18 cellular contexts compared by ENCODE assay signal in the genomic region with DNA sequence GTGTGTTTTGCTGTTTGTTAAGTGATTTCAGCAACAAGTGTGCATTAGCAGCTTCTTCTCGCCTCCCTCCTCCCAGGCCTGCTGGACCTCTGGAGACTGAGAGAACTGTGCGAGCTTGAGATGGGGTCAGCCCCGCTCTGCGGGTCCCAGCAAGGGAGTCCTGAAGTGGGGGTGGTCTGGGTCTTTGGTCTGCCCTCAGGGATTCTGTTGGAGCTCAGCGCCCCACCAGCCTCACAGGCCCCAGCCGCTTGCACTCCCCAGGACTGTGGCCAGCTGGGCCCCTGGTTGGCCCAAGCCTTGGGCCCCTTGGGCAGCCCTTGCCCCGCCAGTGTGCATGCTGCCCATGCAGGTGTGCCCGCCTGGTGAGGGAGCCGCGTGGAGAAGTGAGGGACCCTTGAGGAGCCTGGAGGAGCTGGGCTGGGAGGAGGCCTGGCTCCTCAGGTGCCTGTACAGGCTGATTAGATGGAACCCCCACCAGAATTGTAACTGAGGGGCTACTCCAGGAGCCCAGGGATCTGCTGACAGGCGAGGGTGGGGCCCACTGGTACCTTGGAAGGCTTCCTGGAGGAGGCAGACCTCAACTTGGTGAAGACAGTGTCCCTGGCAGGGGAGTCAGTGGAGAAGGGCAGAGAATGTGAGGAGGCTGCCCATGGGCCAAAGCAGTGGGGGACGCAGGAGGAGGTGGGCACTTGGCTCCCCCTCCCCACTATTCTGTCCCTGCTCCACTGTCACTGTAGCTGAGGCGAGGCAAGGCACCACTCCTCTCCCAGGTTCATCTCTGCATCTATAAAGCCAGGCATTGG. TPM values are rescaled to one million over a fixed set of nuclear protein-coding genes. Genes with fewer than 3 reads are reported as not detected.
DNase-seq lines count a peak whose midpoint lies in the region; TF ChIP-seq lines count a peak whose summit lies in the region.
"Had no signal": no experiment of that assay in that cellular context is flagged by ENCODE, and none has a peak within 500 bp of the region (broad histone marks: within the 10 kb centered on the region; RNA-seq: fewer than 3 reads in every experiment).

No MANE protein-coding gene starts in this region.

- H3K4me3 ChIP-seq in endodermal cell (ENCODE audit: low read length) (no peak overlapping the region), sigmoid colon (no peak overlapping the region), ascending aorta (no peak overlapping the region)
- H3K4me3 ChIP-seq: prostate gland, upper lobe of left lung had no signal

- H3K27me3 ChIP-seq in endodermal cell (ENCODE audit: control insufficient read depth, insufficient read depth, low read length, poor library complexity, severe bottlenecking) (no peaks in the 10 kb centered on the region), sigmoid colon (no peaks in the 10 kb centered on the region), ascending aorta (no peaks in the 10 kb centered on the region)
- H3K27me3 ChIP-seq: brain microvascular endothelial cell, upper lobe of left lung had no signal

- H3K4me3 Mint-ChIP-seq in endodermal cell: no peak overlapping the region
- H3K4me3 Mint-ChIP-seq: activated naive CD8-positive, alpha-beta T cell treated with anti-CD3 and anti-CD28 coated beads, Interleukin-2, amount 10 ng/mL, durations not matched to agents 7 days and 5 days; CD4-positive, alpha-beta T cell; HFFc6 had no signal

- no peaks in the 10 kb centered on the region for H3K36me3 Mint-ChIP-seq in endodermal cell (ENCODE audit: low read depth)

- peak overlapping the region; percentile 35 for H3K27ac Mint-ChIP-seq in endodermal cell
- H3K27ac Mint-ChIP-seq: activated naive CD8-positive, alpha-beta T cell treated with anti-CD3 and anti-CD28 coated beads, Interleukin-2, amount 10 ng/mL, durations not matched to agents 7 days and 5 days; CD4-positive, alpha-beta T cell; HFFc6 had no signal

- no peak overlapping the region for H3K27ac ChIP-seq in endodermal cell (ENCODE audit: low read depth, low read length)
- no peak overlapping the region for H3K27ac ChIP-seq in sigmoid colon
- H3K27ac ChIP-seq in ascending aorta: no peak overlapping the region
- H3K27ac ChIP-seq: brain microvascular endothelial cell, prostate gland, upper lobe of left lung had no signal

- TF ChIP-seq EP300 in sigmoid colon (IDR thresholded peaks at IDR 0.05): no peak

- H3K27me3 Mint-ChIP-seq in endodermal cell (ENCODE audit: insufficient read depth): no peaks in the 10 kb centered on the region
- H3K27me3 Mint-ChIP-seq: activated naive CD8-positive, alpha-beta T cell treated with anti-CD3 and anti-CD28 coated beads, Interleukin-2, amount 10 ng/mL, durations not matched to agents 7 days and 5 days; CD4-positive, alpha-beta T cell had no signal

- H3K36me3 ChIP-seq in endodermal cell (ENCODE audit: control insufficient read depth, insufficient read depth, low read length) (peaks cover 11% of the 10 kb centered on the region), sigmoid colon (peaks cover 6 to 35% (median 9%) of the 10 kb centered on the region in 4 donors), ascending aorta (peaks cover 13 to 21% of the 10 kb centered on the region in 2 donors)

- peak; percentile 11 for DNase-seq in activated T-cell treated with anti-CD3 and anti-CD28 coated beads, Interleukin-2, amount 50 U/mL, for 1 hour
- no peak for DNase-seq in activated T-cell treated with anti-CD3 and anti-CD28 coated beads for 4 hours
- DNase-seq in GM03348 (ENCODE audit: low spot score): peak; percentile 1
- DNase-seq in endodermal cell: no peak
- DNase-seq in sigmoid colon: peak; percentile 52
- DNase-seq in activated CD4-positive, CD25-positive, alpha-beta regulatory T cell (lab: John Stamatoyannopoulos, UW): no peak
- no peak for DNase-seq in NCI-H2171 (lab: John Stamatoyannopoulos, UW)
- no peak for DNase-seq in ascending aorta (ENCODE audit: low spot score in 2 of 2)
- DNase-seq: ACHN; activated naive CD8-positive, alpha-beta T cell treated with anti-CD3 and anti-CD28 coated beads, Interleukin-2, amount 10 ng/mL, durations not matched to agents 7 days and 5 days; brain microvascular endothelial cell; dermis blood vessel endothelial cell; DMS79; HFFc6; NCI-H82 had no signal

- WGBS in endodermal cell (ENCODE audit: insufficient coverage in 1 of 2, insufficient read length in 1 of 2), 2 experiments: 95 to 100% methylated on average over 2 to 13 of the region's 13 CpGs
- 94 to 95% methylated on average over 13 of the region's 13 CpGs for WGBS in sigmoid colon, 2 donors

- no peaks in the 10 kb centered on the region for H3K4me1 ChIP-seq in endodermal cell (ENCODE audit: control insufficient read depth, insufficient read depth, low read length)
- peaks cover 0 to 20% (median 16%) of the 10 kb centered on the region in 4 donors for H3K4me1 ChIP-seq in sigmoid colon
- peaks cover 0 to 9% of the 10 kb centered on the region in 2 donors for H3K4me1 ChIP-seq in ascending aorta
- H3K4me1 ChIP-seq: prostate gland had no signal

- no peaks in the 10 kb centered on the region for H3K9me3 Mint-ChIP-seq in endodermal cell
- H3K9me3 Mint-ChIP-seq: activated naive CD8-positive, alpha-beta T cell treated with anti-CD3 and anti-CD28 coated beads, Interleukin-2, amount 10 ng/mL, durations not matched to agents 7 days and 5 days; CD4-positive, alpha-beta T cell; HFFc6 had no signal

- TF ChIP-seq CTCF in endodermal cell (conservative IDR thresholded peaks at IDR 0.05) (no peak), sigmoid colon (IDR thresholded peaks at IDR 0.05) (no peak), ascending aorta (IDR thresholded peaks at IDR 0.05) (no peak)

- no peak overlapping the region for H3K9ac ChIP-seq in endodermal cell (ENCODE audit: extremely low read depth, low read length, poor library complexity, severe bottlenecking)

- H3K9me3 ChIP-seq in endodermal cell (ENCODE audit: control insufficient read depth, low read length) (no peaks in the 10 kb centered on the region), sigmoid colon (no peaks in the 10 kb centered on the region), ascending aorta (no peaks in the 10 kb centered on the region)
- H3K9me3 ChIP-seq: prostate gland, upper lobe of left lung had no signal

- no peak for TF ChIP-seq POLR2A in sigmoid colon (IDR thresholded peaks at IDR 0.05)

- intact Hi-C loops in sigmoid colon (cut with DNase I) (no loop called here), ascending aorta (cut with DNase I) (no loop called here)

- H3K4me1 Mint-ChIP-seq in endodermal cell: no peaks in the 10 kb centered on the region

RNA-seq across cellular contexts. Expression of gene BEGAIN, which starts 56.7 kb away (rescaled TPM):
- total RNA-seq in endodermal cell: 1 to 10 TPM in 1 of 2 donors, under 1 TPM in 1; 0.91 to 1.3 TPM
- polyA plus RNA-seq in endodermal cell (2013, experiment 1 of 2): 1.4 TPM
- 1.1 TPM for polyA plus RNA-seq in endodermal cell (2013, experiment 2 of 2)
- 1 to 10 TPM in 1 of 4 donors, under 1 TPM in 3; 0.36 to 1.4 (median 0.59) TPM for total RNA-seq in sigmoid colon
- polyA plus RNA-seq in sigmoid colon: under 1 TPM; 0.46 to 0.90 (median 0.60) TPM
- total RNA-seq in ascending aorta: 5.9 TPM

Comparison
In these comparisons a context has a peak if more than half of its experiments do, and no peak if none do; other contexts are left out.
1. DNase-seq: peak in activated T-cell treated with anti-CD3 and anti-CD28 coated beads, Interleukin-2, amount 50 U/mL, for 1 hour (single experiment), GM03348 (single experiment) and sigmoid colon (single experiment); none in activated T-cell treated with anti-CD3 and anti-CD28 coated beads for 4 hours (single experiment), endodermal cell (single experiment), activated CD4-positive, CD25-positive, alpha-beta regulatory T cell (0 of 4), NCI-H2171 (single experiment) and ascending aorta (0 of 2).